24 cellular contexts compared by ENCODE assay signal in genomic region chr5:159713773-159714172, GRCh38.
"Had no signal": no experiment of that assay in that cellular context is flagged by ENCODE, and none has a peak within 500 bp of the region (broad histone marks: within the 10 kb centered on the region; RNA-seq: fewer than 3 reads in every experiment).

No MANE protein-coding gene starts in this region.

- H3K9me3 ChIP-seq: stomach, suprapubic skin, testis, thoracic aorta, thyroid gland, tibial artery, tibial nerve, transverse colon, upper lobe of left lung, upper lobe of right lung, uterus, vagina had no signal

- H3K4me1 ChIP-seq: stomach, suprapubic skin, testis, thyroid gland, tibial artery, tibial nerve, transverse colon, upper lobe of left lung, upper lobe of right lung, uterus, vagina had no signal

- H3K27ac ChIP-seq: stomach, suprapubic skin, testis, thoracic aorta, thyroid gland, tibial artery, tibial nerve, transverse colon, upper lobe of left lung, upper lobe of right lung, uterus, vagina had no signal

- DNase-seq: stimulated activated CD4-positive, alpha-beta T cell treated with anti-CD3 and anti-CD28 coated beads, Interleukin-2, amount 100 ng/mL, for 48 hours; stimulated activated CD4-positive, alpha-beta T cell treated with anti-CD3 and anti-CD28 coated beads, Interleukin-4, amount 100 ng/mL, for 1 hour; stimulated activated CD4-positive, alpha-beta T cell treated with anti-CD3 and anti-CD28 coated beads, Interleukin-4, amount 100 ng/mL, for 24 hours; stimulated activated CD4-positive, alpha-beta T cell treated with anti-CD3 and anti-CD28 coated beads, Interleukin-4, amount 100 ng/mL, for 4 hours; stimulated activated CD8-positive, alpha-beta memory T cell treated with anti-CD3 and anti-CD28 coated beads, Interleukin-4, amount 100 ng/mL, for 48 hours; stimulated activated naive B cell treated with anti-CD40 and anti-IgM and Interleukin-4, amounts not matched to agents 10 μg/mL and 1 μg/mL and 100 μg/mL, for 72 hours; stimulated activated naive CD4-positive, alpha-beta T cell; stimulated activated naive CD4-positive, alpha-beta T cell treated with Interleukin-2 at 50 U/mL for 16 hours; stimulated activated naive CD8-positive, alpha-beta T cell treated with anti-CD3 and anti-CD28 coated beads, Interleukin-15, amount 100 ng/mL, for 72 hours; stimulated activated naive CD8-positive, alpha-beta T cell treated with anti-CD3 and anti-CD28 coated beads, Interleukin-15, Interleukin-2, amounts not matched to agents 100 U/mL and 50 U/mL, for 24 hours; stomach; substantia nigra; testis; thyroid gland; tibial artery; transverse colon; trophoblast cell; upper lobe of left lung; upper lobe of right lung; uterus had no signal

- H3K4me3 ChIP-seq: stomach, suprapubic skin, testis, thoracic aorta, thyroid gland, tibial artery, tibial nerve, transverse colon, upper lobe of left lung, upper lobe of right lung, uterus, vagina had no signal

- H3K36me3 ChIP-seq: stomach, suprapubic skin, thoracic aorta, thyroid gland, tibial artery, tibial nerve, transverse colon, upper lobe of left lung, upper lobe of right lung, uterus, vagina had no signal
